In the genomic region with DNA sequence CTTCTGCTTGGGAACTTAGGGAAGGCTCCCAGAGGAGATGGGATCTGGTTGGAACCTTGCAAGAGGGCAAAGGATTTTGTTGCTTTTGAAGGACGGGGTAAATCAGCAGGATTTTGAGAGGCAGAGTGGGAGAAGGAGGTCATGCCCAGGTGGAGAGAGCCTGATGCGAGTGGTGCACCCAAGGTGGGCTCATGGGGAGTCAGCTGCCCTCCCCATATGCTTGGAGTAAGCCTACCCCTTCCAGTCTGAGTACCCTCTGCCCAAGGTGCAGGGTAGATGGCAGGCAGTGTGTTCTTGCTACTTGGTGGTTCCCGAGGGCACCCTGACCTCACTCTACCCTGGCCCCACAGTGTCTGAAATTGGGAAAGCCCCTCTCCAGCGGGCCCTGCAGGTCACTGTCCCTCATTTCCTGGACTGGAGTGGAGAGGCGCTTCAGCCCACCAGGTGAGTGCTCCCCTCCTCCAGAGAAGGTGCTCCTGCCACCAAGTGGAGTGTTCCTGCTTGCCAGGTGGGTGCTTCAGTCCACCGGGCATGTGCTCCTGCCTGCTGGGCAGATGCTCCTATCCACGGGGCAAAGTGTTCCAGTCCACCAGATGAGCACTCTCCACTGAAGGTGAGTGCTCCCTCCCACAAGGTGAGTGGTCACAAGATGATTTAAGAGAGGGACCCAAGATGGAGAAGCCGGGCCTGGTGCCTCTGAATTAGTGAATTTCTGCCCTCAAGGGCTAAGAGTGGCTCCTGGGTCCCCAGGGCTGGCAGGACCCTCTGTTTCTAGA, we compare ENCODE assay signal across 20 cellular contexts. TPM values are rescaled to one million over a fixed set of nuclear protein-coding genes. Genes with fewer than 3 reads are reported as not detected.
A peak's percentile ranks its signal among the peaks of the same experiment; 100 is the strongest.
DNase-seq lines count a peak whose midpoint lies in the region; ATAC-seq, FAIRE-seq and TF ChIP-seq lines count a peak whose summit lies in the region.
"Had no signal": no experiment of that assay in that cellular context is flagged by ENCODE, and none has a peak within 500 bp of the region (broad histone marks: within the 10 kb centered on the region; RNA-seq: fewer than 3 reads in every experiment).

No MANE protein-coding gene starts in this region.

- peak in 1 of 2 experiments; percentile 45; a peak in 2 of 4 replicates for TF ChIP-seq POLR2A in HepG2 (IDR thresholded peaks at IDR 0.05; ENCODE audit: insufficient read depth in 1 of 2, low read depth in 2 of 2, low read length in 2 of 2)
- no peak for TF ChIP-seq POLR2A in right lobe of liver (IDR thresholded peaks at IDR 0.05)
- no peak for TF ChIP-seq POLR2A in gastrocnemius medialis (IDR thresholded peaks at IDR 0.05)

- peak overlapping the region; percentile 91 for H3K4me2 ChIP-seq in HepG2 (ENCODE audit: low read depth, low read length)

- peaks cover 3% of the 10 kb centered on the region for H3K4me1 Mint-ChIP-seq in chondrocyte (ENCODE audit: low read depth)
- no peaks in the 10 kb centered on the region for H3K4me1 Mint-ChIP-seq in osteocyte (ENCODE audit: unreplicated experiment)

- peaks cover 37 to 57% of the 10 kb centered on the region in 2 experiments for H3K36me3 ChIP-seq in HepG2 (replicated peaks in 1 of 2; ENCODE audit: control insufficient read depth in 1 of 2, insufficient read depth in 2 of 2, low read length in 2 of 2)
- H3K36me3 ChIP-seq in right lobe of liver, result no peaks in the 10 kb centered on the region
- no peaks in the 10 kb centered on the region for H3K36me3 ChIP-seq in gastrocnemius medialis
- H3K36me3 ChIP-seq: BLaER1 had no signal

- no peak for TF ChIP-seq RAD21 in HepG2 (CRISPR knock-in tag; IDR thresholded peaks at IDR 0.05)

- POLR2A ChIA-PET in HepG2 (lab: Yijun Ruan, JAX), result no interaction called here

- H3K4me3 Mint-ChIP-seq in chondrocyte (ENCODE audit: unreplicated experiment) (no peak overlapping the region), osteocyte (ENCODE audit: unreplicated experiment) (no peak overlapping the region)
- H3K4me3 Mint-ChIP-seq: CD8-positive, alpha-beta T cell; H9; IgD-negative memory B cell had no signal

- in situ Hi-C loops in HepG2 (cut with HindIII; ENCODE audit: extremely low pct_ligation_motif_present, low pct_unique_long_range_greater_than_20kb), result no loop called here
- in situ Hi-C loops in gastrocnemius medialis (cut with MboI; ENCODE audit: low sequenced_read_pairs in 4 of 4), result loop anchor here in 1 of 4 donors (25.0 kb wide), 1 partner anchor 99 kb away; no protein-coding TSS in a partner anchor

- peaks cover 74% of the 10 kb centered on the region for H3K4me1 ChIP-seq in HepG2 (ENCODE audit: insufficient read depth, low read length)
- peaks cover 0 to 8% (median 0%) of the 10 kb centered on the region in 4 donors for H3K4me1 ChIP-seq in right lobe of liver
- no peaks in the 10 kb centered on the region for H3K4me1 ChIP-seq in gastrocnemius medialis

- H3K36me3 Mint-ChIP-seq in chondrocyte (ENCODE audit: low read depth) (no peaks in the 10 kb centered on the region), osteocyte (ENCODE audit: unreplicated experiment) (no peaks in the 10 kb centered on the region)
- H3K36me3 Mint-ChIP-seq: CD8-positive, alpha-beta T cell; IgD-negative memory B cell had no signal

- H3K27ac Mint-ChIP-seq in chondrocyte (ENCODE audit: unreplicated experiment) (no peak overlapping the region), osteocyte (ENCODE audit: unreplicated experiment) (no peak overlapping the region)
- H3K27ac Mint-ChIP-seq: CD8-positive, alpha-beta T cell; H9; IgD-negative memory B cell had no signal

- H3K9me3 ChIP-seq in HepG2 (ENCODE audit: low read length) (no peaks in the 10 kb centered on the region), right lobe of liver (no peaks in the 10 kb centered on the region), gastrocnemius medialis (no peaks in the 10 kb centered on the region)
- H3K9me3 ChIP-seq: BLaER1 had no signal

- H3K9me3 Mint-ChIP-seq in chondrocyte (ENCODE audit: low read depth) (no peaks in the 10 kb centered on the region), osteocyte (ENCODE audit: unreplicated experiment) (no peaks in the 10 kb centered on the region)
- H3K9me3 Mint-ChIP-seq: CD8-positive, alpha-beta T cell; H9; IgD-negative memory B cell had no signal

- no TSS peak for BruUV-seq in HepG2 (replicated peaks; lab: Mats Ljungman, UMichigan)

- no peak for FAIRE-seq in HepG2 (lab: Jason Lieb, UNC)
- FAIRE-seq: H1 had no signal

- peak overlapping the region in 1 of 3 experiments; percentile 79; a peak in 3 of 6 replicates for H3K4me3 ChIP-seq in HepG2 (replicated peaks in 1 of 3; ENCODE audit: insufficient read depth in 1 of 3, low read depth in 2 of 3, low read length in 3 of 3)
- H3K4me3 ChIP-seq in right lobe of liver, result no peak overlapping the region
- no peak overlapping the region for H3K4me3 ChIP-seq in gastrocnemius medialis
- H3K4me3 ChIP-seq: BLaER1 had no signal

- peak overlapping the region; percentile 90 for H3K27ac ChIP-seq in HepG2 (ENCODE audit: extremely low read length, insufficient read depth, low read length)
- H3K27ac ChIP-seq in right lobe of liver, result no peak overlapping the region
- no peak overlapping the region for H3K27ac ChIP-seq in gastrocnemius medialis
- H3K27ac ChIP-seq: 22Rv1, BLaER1 had no signal

- peaks cover 59% of the 10 kb centered on the region for H3K27me3 Mint-ChIP-seq in chondrocyte (ENCODE audit: low read depth)
- H3K27me3 Mint-ChIP-seq in osteocyte (ENCODE audit: unreplicated experiment), result peaks cover 2% of the 10 kb centered on the region

- intact Hi-C loops in HepG2 (cut with micrococcal nuclease; ENCODE audit: unreplicated experiment), result no loop called here
- intact Hi-C loops in right lobe of liver (cut with DNase I), result no loop called here
- intact Hi-C loops in posterior vena cava (cut with DNase I), result loop anchor here in 1 of 2 donors (10.0 kb wide), 1 partner anchor 634 kb away; no protein-coding TSS in a partner anchor
- intact Hi-C loops in gastrocnemius medialis (cut with DNase I; ENCODE audit: low total_unique reads), result no loop called here

- WGBS in HepG2 (ENCODE audit: low lambda C conversion rate), result 95% methylated on average over 8 of the region's 8 CpGs
- WGBS in right lobe of liver (ENCODE audit: insufficient coverage, low coverage, low lambda C conversion rate, missing lambda C conversion rate), result no CpG with 5 or more reads among the region's 8 CpGs

- ATAC-seq in HepG2 (no peak), right lobe of liver (no peak), gastrocnemius medialis (no peak)
- ATAC-seq: CD8-positive, alpha-beta T cell had no signal

- CTCF ChIA-PET in HepG2 (lab: Yijun Ruan, JAX; ENCODE audit: low intra/inter-chr PET ratio, low total read pairs), result no interaction called here

- H4K20me1 ChIP-seq in HepG2 (ENCODE audit: insufficient read depth, low read length), result no peaks in the 10 kb centered on the region
- H4K20me1 ChIP-seq: BLaER1 had no signal

- peak overlapping the region; percentile 87; the same call in 1 of the 2 replicates for H3K9ac ChIP-seq in HepG2 (ENCODE audit: insufficient read depth, low read depth, low read length)
- H3K9ac ChIP-seq: BLaER1 had no signal

- DNase-seq in HepG2 (ENCODE audit: low spot score), result no peak
- DNase-seq in right lobe of liver, result no peak
- DNase-seq in chondrocyte (ENCODE audit: low spot score), result peak; percentile 44
- peak; percentile 57 for DNase-seq in posterior vena cava (ENCODE audit: low spot score)
- no peak for DNase-seq in gastrocnemius medialis
- no peak for DNase-seq in osteocyte (ENCODE audit: extremely low spot score, unreplicated experiment)
- DNase-seq in cortex of kidney (lab: John Stamatoyannopoulos, UW), result no peak
- DNase-seq: Calu3; CD8-positive, alpha-beta T cell; DMS79 treated with DMSO at 0.1 percent for 48 hours; GF-D8; H9; KG1 had no signal

- no peak for TF ChIP-seq CTCF in HepG2 (CRISPR knock-in tag; IDR thresholded peaks at IDR 0.05)
- no peak for TF ChIP-seq CTCF in right lobe of liver (IDR thresholded peaks at IDR 0.05)
- TF ChIP-seq CTCF in chondrocyte (IDR thresholded peaks at IDR 0.05), result no peak
- no peak for TF ChIP-seq CTCF in gastrocnemius medialis (IDR thresholded peaks at IDR 0.05 in 4 of 5, conservative IDR thresholded peaks at IDR 0.05 in 1 of 5)
- no peak for TF ChIP-seq CTCF in osteocyte (IDR thresholded peaks at IDR 0.05)

- peaks cover 37% of the 10 kb centered on the region for H3K79me2 ChIP-seq in HepG2 (ENCODE audit: insufficient read depth, low read length)

- H3K27me3 ChIP-seq in HepG2 (ENCODE audit: control insufficient read depth in 1 of 2, insufficient read depth in 2 of 2, low read length in 2 of 2) (no peaks in the 10 kb centered on the region; a peak in 1 of 5 replicates), right lobe of liver (no peaks in the 10 kb centered on the region), gastrocnemius medialis (peaks cover 0 to 22% (median 6%) of the 10 kb centered on the region in 3 donors)
- H3K27me3 ChIP-seq: BLaER1 had no signal

- no peak overlapping the region for H2AFZ ChIP-seq in HepG2 (ENCODE audit: low read length)

- no peak for TF ChIP-seq EP300 in HepG2 (IDR thresholded peaks at IDR 0.05; ENCODE audit: low read depth in 2 of 2, low read length in 2 of 2)
- no peak for TF ChIP-seq EP300 in HepG2 (CRISPR knock-in tag; IDR thresholded peaks at IDR 0.05; ENCODE audit: borderline replicate concordance)

RNA-seq across cellular contexts. Expression of a gene that starts 3.4 kb away (rescaled TPM):
- total RNA-seq in HepG2 (2016; rRNA removed; fragmentation: Illumina TruSeq; extraction: Trizol) (27.4 and 54.5 TPM in 2 replicates), right lobe of liver (under 1 TPM in 1 of 6 experiments, not detected in 5; 0.12 TPM), chondrocyte (not detected in 3 replicates), posterior vena cava (not detected), gastrocnemius medialis (not detected), osteocyte (not detected in 2 replicates)
- total RNA-seq in HepG2 (2016; cell fraction: cytosol; rRNA removed; fragmentation: Illumina TruSeq; extraction: Trizol; ENCODE audit: low read depth), result 7.1 and 9.6 TPM in 2 replicates
- total RNA-seq in HepG2 (2016; cell fraction: insoluble cytoplasmic fraction; rRNA removed; fragmentation: Illumina TruSeq; extraction: Trizol), result 23.9 and 58.5 TPM in 2 replicates
- 14.4 and 19.0 TPM in 2 replicates for total RNA-seq in HepG2 (2016; cell fraction: membrane; rRNA removed; fragmentation: Illumina TruSeq; extraction: Trizol)
- total RNA-seq in HepG2 (2016; cell fraction: nucleus; rRNA removed; fragmentation: Illumina TruSeq; extraction: Trizol), result 67.6 and 73.6 TPM in 2 replicates
- 902 and 1,439 TPM in 2 replicates for polyA plus RNA-seq in HepG2 (2011; rRNA removed)
- polyA plus RNA-seq in HepG2 (2011; cell fraction: cytosol; rRNA removed), result 445 and 477 TPM in 2 replicates
- 3,378 and 3,757 TPM in 2 replicates for polyA plus RNA-seq in HepG2 (2011; cell fraction: nucleus; rRNA removed)
- polyA plus RNA-seq in HepG2 (2012), result 748 and 877 TPM in 2 replicates
- polyA plus RNA-seq in HepG2 (2016; cell fraction: cytosol; fragmentation: Illumina TruSeq; extraction: Trizol; ENCODE audit: low read depth), result 16.7 and 20.1 TPM in 2 replicates
- polyA plus RNA-seq in HepG2 (2016; cell fraction: insoluble cytoplasmic fraction; fragmentation: Illumina TruSeq; extraction: Trizol; ENCODE audit: low read depth), result 40.9 and 50.4 TPM in 2 replicates
- polyA plus RNA-seq in HepG2 (2016; cell fraction: membrane; fragmentation: Illumina TruSeq; extraction: Trizol; ENCODE audit: low read depth), result 25.2 and 26.1 TPM in 2 replicates
- 205 and 206 TPM in 2 replicates for polyA plus RNA-seq in HepG2 (2016; cell fraction: nucleus; fragmentation: Illumina TruSeq; extraction: Trizol; ENCODE audit: insufficient read depth, low read depth)
- polyA minus RNA-seq in HepG2 (2011; rRNA and poly(A)+ RNA removed; ENCODE audit: low replicate concordance), result 0.19 and 1,018 TPM in 2 replicates
- polyA minus RNA-seq in HepG2 (2011; cell fraction: cytosol; rRNA and poly(A)+ RNA removed), result 235 and 377 TPM in 2 replicates
- 642 and 673 TPM in 2 replicates for polyA minus RNA-seq in HepG2 (2011; cell fraction: nucleus; rRNA and poly(A)+ RNA removed)
- total RNA-seq: A673; Calu3; CD8-positive, alpha-beta T cell; H1; H9; HT-29 had no signal
- polyA plus RNA-seq: AG04450, H1, IgD-negative memory B cell had no signal

RNA-seq across cellular contexts. Expression of a gene that starts 6.6 kb away (rescaled TPM):
- total RNA-seq in HepG2 (2016; rRNA removed; fragmentation: Illumina TruSeq; extraction: Trizol), result not detected in 2 replicates
- total RNA-seq in HepG2 (2016; cell fraction: cytosol; rRNA removed; fragmentation: Illumina TruSeq; extraction: Trizol; ENCODE audit: low read depth), result not detected in 2 replicates
- not detected in 2 replicates for total RNA-seq in HepG2 (2016; cell fraction: insoluble cytoplasmic fraction; rRNA removed; fragmentation: Illumina TruSeq; extraction: Trizol)
- total RNA-seq in HepG2 (2016; cell fraction: membrane; rRNA removed; fragmentation: Illumina TruSeq; extraction: Trizol), result not detected in 2 replicates
- not detected in 2 replicates for total RNA-seq in HepG2 (2016; cell fraction: nucleus; rRNA removed; fragmentation: Illumina TruSeq; extraction: Trizol)
- not detected in 2 replicates for polyA plus RNA-seq in HepG2 (2011; rRNA removed)
- polyA plus RNA-seq in HepG2 (2011; cell fraction: cytosol; rRNA removed), result not detected in 2 replicates
- not detected in 2 replicates for polyA plus RNA-seq in HepG2 (2011; cell fraction: nucleus; rRNA removed)
- not detected in 2 replicates for polyA plus RNA-seq in HepG2 (2012)
- polyA plus RNA-seq in HepG2 (2016; cell fraction: cytosol; fragmentation: Illumina TruSeq; extraction: Trizol; ENCODE audit: low read depth), result not detected in 2 replicates
- polyA plus RNA-seq in HepG2 (2016; cell fraction: insoluble cytoplasmic fraction; fragmentation: Illumina TruSeq; extraction: Trizol; ENCODE audit: low read depth), result not detected in 2 replicates
- not detected in 2 replicates for polyA plus RNA-seq in HepG2 (2016; cell fraction: membrane; fragmentation: Illumina TruSeq; extraction: Trizol; ENCODE audit: low read depth)
- polyA plus RNA-seq in HepG2 (2016; cell fraction: nucleus; fragmentation: Illumina TruSeq; extraction: Trizol; ENCODE audit: insufficient read depth, low read depth), result not detected in 2 replicates
- not detected in 2 replicates for polyA minus RNA-seq in HepG2 (2011; rRNA and poly(A)+ RNA removed; ENCODE audit: low replicate concordance)
- not detected in 2 replicates for polyA minus RNA-seq in HepG2 (2011; cell fraction: cytosol; rRNA and poly(A)+ RNA removed)
- polyA minus RNA-seq in HepG2 (2011; cell fraction: nucleus; rRNA and poly(A)+ RNA removed), result not detected in 2 replicates
- total RNA-seq in right lobe of liver, result not detected
- not detected in 3 replicates for total RNA-seq in chondrocyte
- not detected for total RNA-seq in posterior vena cava
- not detected for total RNA-seq in gastrocnemius medialis
- total RNA-seq in osteocyte, result not detected in 2 replicates
- total RNA-seq: A673; Calu3; CD8-positive, alpha-beta T cell; H1; H9; HT-29 had no signal
- polyA plus RNA-seq: AG04450, H1, IgD-negative memory B cell had no signal

RNA-seq across cellular contexts. Expression of a gene that starts 20.6 kb away (rescaled TPM):
- total RNA-seq in HepG2 (2016; rRNA removed; fragmentation: Illumina TruSeq; extraction: Trizol), result 0.13 TPM in 1 of 2 replicates, not detected in the other
- not detected in 2 replicates for total RNA-seq in HepG2 (2016; cell fraction: cytosol; rRNA removed; fragmentation: Illumina TruSeq; extraction: Trizol; ENCODE audit: low read depth)
- not detected in 2 replicates for total RNA-seq in HepG2 (2016; cell fraction: insoluble cytoplasmic fraction; rRNA removed; fragmentation: Illumina TruSeq; extraction: Trizol)
- total RNA-seq in HepG2 (2016; cell fraction: membrane; rRNA removed; fragmentation: Illumina TruSeq; extraction: Trizol), result not detected in 2 replicates
- total RNA-seq in HepG2 (2016; cell fraction: nucleus; rRNA removed; fragmentation: Illumina TruSeq; extraction: Trizol), result 0.28 TPM in 1 of 2 replicates, not detected in the other
- polyA plus RNA-seq in HepG2 (2011; rRNA removed), result 1.7 and 3.1 TPM in 2 replicates
- 0.36 and 0.92 TPM in 2 replicates for polyA plus RNA-seq in HepG2 (2011; cell fraction: cytosol; rRNA removed)
- 16.0 and 30.7 TPM in 2 replicates for polyA plus RNA-seq in HepG2 (2011; cell fraction: nucleus; rRNA removed)
- polyA plus RNA-seq in HepG2 (2012), result 1.9 and 4.7 TPM in 2 replicates
- polyA plus RNA-seq in HepG2 (2016; cell fraction: cytosol; fragmentation: Illumina TruSeq; extraction: Trizol; ENCODE audit: low read depth), result not detected in 2 replicates
- polyA plus RNA-seq in HepG2 (2016; cell fraction: insoluble cytoplasmic fraction; fragmentation: Illumina TruSeq; extraction: Trizol; ENCODE audit: low read depth), result not detected in 2 replicates
- not detected in 2 replicates for polyA plus RNA-seq in HepG2 (2016; cell fraction: membrane; fragmentation: Illumina TruSeq; extraction: Trizol; ENCODE audit: low read depth)
- 0.32 TPM in 1 of 2 replicates, not detected in the other for polyA plus RNA-seq in HepG2 (2016; cell fraction: nucleus; fragmentation: Illumina TruSeq; extraction: Trizol; ENCODE audit: insufficient read depth, low read depth)
- polyA minus RNA-seq in HepG2 (2011; rRNA and poly(A)+ RNA removed; ENCODE audit: low replicate concordance), result 2.3 TPM in 1 of 2 replicates, not detected in the other
- polyA minus RNA-seq in HepG2 (2011; cell fraction: cytosol; rRNA and poly(A)+ RNA removed), result not detected in 2 replicates
- 2.2 and 2.5 TPM in 2 replicates for polyA minus RNA-seq in HepG2 (2011; cell fraction: nucleus; rRNA and poly(A)+ RNA removed)
- not detected for total RNA-seq in right lobe of liver
- total RNA-seq in chondrocyte, result not detected in 3 replicates
- total RNA-seq in posterior vena cava, result not detected
- total RNA-seq in gastrocnemius medialis, result not detected
- not detected in 2 replicates for total RNA-seq in osteocyte
- total RNA-seq: A673; Calu3; CD8-positive, alpha-beta T cell; H1; H9; HT-29 had no signal
- polyA plus RNA-seq: AG04450, H1, IgD-negative memory B cell had no signal

RNA-seq across cellular contexts. Expression of a gene that starts 42.8 kb away (rescaled TPM):
- total RNA-seq in HepG2 (2016; rRNA removed; fragmentation: Illumina TruSeq; extraction: Trizol), result not detected in 2 replicates
- total RNA-seq in HepG2 (2016; cell fraction: cytosol; rRNA removed; fragmentation: Illumina TruSeq; extraction: Trizol; ENCODE audit: low read depth), result not detected in 2 replicates
- not detected in 2 replicates for total RNA-seq in HepG2 (2016; cell fraction: insoluble cytoplasmic fraction; rRNA removed; fragmentation: Illumina TruSeq; extraction: Trizol)
- total RNA-seq in HepG2 (2016; cell fraction: membrane; rRNA removed; fragmentation: Illumina TruSeq; extraction: Trizol), result not detected in 2 replicates
- not detected in 2 replicates for total RNA-seq in HepG2 (2016; cell fraction: nucleus; rRNA removed; fragmentation: Illumina TruSeq; extraction: Trizol)
- 0.09 TPM in 1 of 2 replicates, not detected in the other for polyA plus RNA-seq in HepG2 (2011; rRNA removed)
- polyA plus RNA-seq in HepG2 (2011; cell fraction: cytosol; rRNA removed), result not detected in 2 replicates
- polyA plus RNA-seq in HepG2 (2011; cell fraction: nucleus; rRNA removed), result 0.21 TPM in 1 of 2 replicates, not detected in the other
- not detected in 2 replicates for polyA plus RNA-seq in HepG2 (2012)
- not detected in 2 replicates for polyA plus RNA-seq in HepG2 (2016; cell fraction: cytosol; fragmentation: Illumina TruSeq; extraction: Trizol; ENCODE audit: low read depth)
- not detected in 2 replicates for polyA plus RNA-seq in HepG2 (2016; cell fraction: insoluble cytoplasmic fraction; fragmentation: Illumina TruSeq; extraction: Trizol; ENCODE audit: low read depth)
- polyA plus RNA-seq in HepG2 (2016; cell fraction: membrane; fragmentation: Illumina TruSeq; extraction: Trizol; ENCODE audit: low read depth), result not detected in 2 replicates
- polyA plus RNA-seq in HepG2 (2016; cell fraction: nucleus; fragmentation: Illumina TruSeq; extraction: Trizol; ENCODE audit: insufficient read depth, low read depth), result not detected in 2 replicates
- polyA minus RNA-seq in HepG2 (2011; rRNA and poly(A)+ RNA removed; ENCODE audit: low replicate concordance), result not detected in 2 replicates
- polyA minus RNA-seq in HepG2 (2011; cell fraction: cytosol; rRNA and poly(A)+ RNA removed), result not detected in 2 replicates
- polyA minus RNA-seq in HepG2 (2011; cell fraction: nucleus; rRNA and poly(A)+ RNA removed), result not detected in 2 replicates
- total RNA-seq in right lobe of liver, result not detected
- not detected in 3 replicates for total RNA-seq in chondrocyte
- not detected for total RNA-seq in posterior vena cava
- total RNA-seq in gastrocnemius medialis, result not detected
- total RNA-seq in osteocyte, result not detected in 2 replicates
- total RNA-seq: A673; Calu3; CD8-positive, alpha-beta T cell; H1; H9; HT-29 had no signal
- polyA plus RNA-seq: AG04450, H1, IgD-negative memory B cell had no signal

Comparison
In these comparisons a context has a peak if more than half of its experiments do, and no peak if none do; other contexts are left out.
1. DNase-seq: peak in chondrocyte (single experiment) and posterior vena cava (single experiment); none in HepG2 (single experiment), right lobe of liver (0 of 3), gastrocnemius medialis (0 of 2), osteocyte (single experiment) and cortex of kidney (single experiment).